ENCODE assay signal across 18 cellular contexts in the genomic region with DNA sequence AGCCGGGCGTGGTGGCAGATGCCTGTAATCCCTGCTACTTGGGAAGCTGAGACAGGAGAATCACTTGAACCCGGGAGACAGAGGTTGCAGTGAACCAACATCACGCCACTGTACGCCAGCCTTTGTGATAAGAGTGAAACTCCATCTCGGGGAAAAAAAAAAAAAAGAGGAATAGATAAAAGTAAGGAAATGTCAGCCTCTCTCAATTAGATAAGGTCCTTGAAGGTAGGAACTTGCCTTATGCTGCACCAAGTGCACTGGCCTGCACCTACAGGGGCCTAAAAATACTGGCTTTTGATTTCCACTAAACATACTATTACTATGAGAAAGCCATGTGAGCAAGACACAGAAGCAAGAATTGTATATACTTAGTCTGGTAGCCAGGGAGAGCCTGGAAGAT. TPM values are rescaled to one million over a fixed set of nuclear protein-coding genes. Genes with fewer than 3 reads are reported as not detected.
DNase-seq lines count a peak whose midpoint lies in the region; ATAC-seq and TF ChIP-seq lines count a peak whose summit lies in the region.
"Had no signal": no experiment of that assay in that cellular context is flagged by ENCODE, and none has a peak within 500 bp of the region (broad histone marks: within the 10 kb centered on the region; RNA-seq: fewer than 3 reads in every experiment).

No MANE protein-coding gene starts in this region.

- no peak for DNase-seq in CD4-positive, alpha-beta T cell
- DNase-seq in glutamatergic neuron (no peak), psoas muscle (no peak), MCF 10A (ENCODE audit: unreplicated experiment) (no peak), kidney glomerular epithelial cell (lab: John Stamatoyannopoulos, UW) (no peak), NCI-H1930 (lab: John Stamatoyannopoulos, UW) (no peak), ureter (ENCODE audit: low spot score) (no peak)
- DNase-seq: AML-193, DMS53, H7, NCI-H1417, NCI-H2029 treated with DMSO at 0.1 percent for 48 hours, NCI-H2171 treated with DMSO at 0.1 percent for 48 hours, NCI-H446 treated with DMSO at 0.1 percent for 48 hours, NCI-H774 had no signal

- H3K79me2 ChIP-seq in Loucy (ENCODE audit: insufficient read depth, low read length): peaks cover 99% of the 10 kb centered on the region

- peaks cover 27% of the 10 kb centered on the region for H3K36me3 Mint-ChIP-seq in CD4-positive, alpha-beta T cell (ENCODE audit: low read depth)
- no peaks in the 10 kb centered on the region for H3K36me3 Mint-ChIP-seq in glutamatergic neuron (ENCODE audit: unreplicated experiment)
- H3K36me3 Mint-ChIP-seq in MCF 10A (ENCODE audit: insufficient read depth, unreplicated experiment): peaks cover under 1% of the 10 kb centered on the region

- CTCF ChIA-PET in CD4-positive, alpha-beta T cell (lab: Charles Lee): no interaction called here
- CTCF ChIA-PET in MCF 10A (lab: Yijun Ruan, JAX): interaction anchor here (0.6 kb wide), 1 partner anchor 135 kb away, joined by 3 read pairs; no protein-coding TSS in a partner anchor

- H3K27me3 Mint-ChIP-seq in CD4-positive, alpha-beta T cell: no peaks in the 10 kb centered on the region
- peaks cover 4% of the 10 kb centered on the region for H3K27me3 Mint-ChIP-seq in glutamatergic neuron (ENCODE audit: unreplicated experiment)
- no peaks in the 10 kb centered on the region for H3K27me3 Mint-ChIP-seq in MCF 10A (ENCODE audit: insufficient read depth, unreplicated experiment)
- H3K27me3 Mint-ChIP-seq: IgD-negative memory B cell had no signal

- no peak overlapping the region for H2AFZ ChIP-seq in Loucy (ENCODE audit: low read length)

- no peaks in the 10 kb centered on the region for H3K9me3 ChIP-seq in CD4-positive, alpha-beta T cell (ENCODE audit: control insufficient read depth, low read length)
- H3K9me3 ChIP-seq in Loucy (ENCODE audit: insufficient read depth, low read depth, low read length) (no peaks in the 10 kb centered on the region), psoas muscle (no peaks in the 10 kb centered on the region)
- H3K9me3 ChIP-seq: SJSA1 had no signal

- H3K36me3 ChIP-seq in Loucy (ENCODE audit: insufficient read depth, low read length) (no peaks in the 10 kb centered on the region), psoas muscle (ENCODE audit: insufficient read depth in 1 of 2, low read depth in 1 of 2) (no peaks in the 10 kb centered on the region)
- H3K36me3 ChIP-seq: SJSA1 had no signal

- peaks cover 83% of the 10 kb centered on the region for H4K20me1 ChIP-seq in Loucy (ENCODE audit: insufficient read depth, low read length, poor library complexity, severe bottlenecking)

- H3K4me1 Mint-ChIP-seq in CD4-positive, alpha-beta T cell (ENCODE audit: low read depth): peaks cover 72% of the 10 kb centered on the region
- H3K4me1 Mint-ChIP-seq in glutamatergic neuron (ENCODE audit: low read depth, unreplicated experiment) (peaks cover 26% of the 10 kb centered on the region), MCF 10A (ENCODE audit: insufficient read depth, unreplicated experiment) (peaks cover 19% of the 10 kb centered on the region)

- BruUV-seq in MCF 10A (replicated peaks; lab: Mats Ljungman, UMichigan): no TSS peak

- peak overlapping the region; percentile 20 for H3K9ac ChIP-seq in Loucy (ENCODE audit: low read depth, low read length, poor library complexity, severe bottlenecking)

- 76 to 84% (median 76%) methylated on average over 6 of the region's 6 CpGs for WGBS in psoas muscle, 3 donors

- ATAC-seq in CD4-positive, alpha-beta T cell (ENCODE audit: poor library complexity): no peak
- ATAC-seq in psoas muscle: no peak

- peak overlapping the region; percentile 35 for H3K4me3 ChIP-seq in Loucy (ENCODE audit: low read length, poor library complexity, severe bottlenecking)
- H3K4me3 ChIP-seq in psoas muscle: no peak overlapping the region
- H3K4me3 ChIP-seq: SJSA1 had no signal

- H3K27ac Mint-ChIP-seq in CD4-positive, alpha-beta T cell: peak overlapping the region; percentile 1
- H3K27ac Mint-ChIP-seq in glutamatergic neuron (ENCODE audit: unreplicated experiment) (peak overlapping the region; percentile 43), MCF 10A (ENCODE audit: low read depth, unreplicated experiment) (no peak overlapping the region)

- H3K4me2 ChIP-seq in Loucy (ENCODE audit: low read depth, low read length, poor library complexity, severe bottlenecking): peak overlapping the region; percentile 91

- POLR2A ChIA-PET in CD4-positive, alpha-beta T cell (lab: Charles Lee): no interaction called here
- POLR2A ChIA-PET in MCF 10A (lab: Yijun Ruan, JAX): no interaction called here

- no peaks in the 10 kb centered on the region for H3K9me3 Mint-ChIP-seq in CD4-positive, alpha-beta T cell
- peaks cover 2% of the 10 kb centered on the region for H3K9me3 Mint-ChIP-seq in glutamatergic neuron (ENCODE audit: unreplicated experiment)
- H3K9me3 Mint-ChIP-seq in MCF 10A (ENCODE audit: unreplicated experiment): no peaks in the 10 kb centered on the region
- H3K9me3 Mint-ChIP-seq: IgD-negative memory B cell had no signal

- H3F3A ChIP-seq in Loucy (ENCODE audit: low read depth): no peaks in the 10 kb centered on the region

- intact Hi-C loops in CD4-positive, alpha-beta T cell (cut with DNase I, micrococcal nuclease): no loop called here
- intact Hi-C loops in psoas muscle (cut with DNase I) (no loop called here), MCF 10A (cut with micrococcal nuclease) (no loop called here)

- H3K4me3 Mint-ChIP-seq in CD4-positive, alpha-beta T cell: no peak overlapping the region
- H3K4me3 Mint-ChIP-seq in glutamatergic neuron (ENCODE audit: unreplicated experiment): no peak overlapping the region
- H3K4me3 Mint-ChIP-seq in MCF 10A (ENCODE audit: unreplicated experiment): no peak overlapping the region

- TF ChIP-seq CTCF in CD4-positive, alpha-beta T cell (IDR thresholded peaks at IDR 0.05): no peak
- TF ChIP-seq CTCF in Loucy (conservative IDR thresholded peaks at IDR 0.05; ENCODE audit: low read length) (no peak), glutamatergic neuron (IDR thresholded peaks at IDR 0.05; ENCODE audit: partially characterized antibody, unreplicated experiment) (no peak), psoas muscle (IDR thresholded peaks at IDR 0.05) (no peak), MCF 10A (IDR thresholded peaks at IDR 0.05; ENCODE audit: unreplicated experiment) (no peak)

- peaks cover 42% of the 10 kb centered on the region for H3K4me1 ChIP-seq in Loucy (ENCODE audit: insufficient read depth, low read length, poor library complexity, severe bottlenecking)
- peaks cover 79% of the 10 kb centered on the region for H3K4me1 ChIP-seq in psoas muscle

- no peaks in the 10 kb centered on the region for H3K27me3 ChIP-seq in CD4-positive, alpha-beta T cell (ENCODE audit: control insufficient read depth, insufficient read depth, low read length)
- H3K27me3 ChIP-seq in Loucy (ENCODE audit: insufficient read depth, low read length, poor library complexity, severe bottlenecking): no peaks in the 10 kb centered on the region
- no peaks in the 10 kb centered on the region for H3K27me3 ChIP-seq in psoas muscle (ENCODE audit: insufficient read depth in 3 of 3, low read length in 2 of 3)
- H3K27me3 ChIP-seq: SJSA1 had no signal

- no peaks in the 10 kb centered on the region for H3K9me2 ChIP-seq in Loucy (replicated peaks; ENCODE audit: low read depth, low read length)

- H3K27ac ChIP-seq in CD4-positive, alpha-beta T cell (ENCODE audit: low read depth, low read length): no peak overlapping the region
- H3K27ac ChIP-seq in psoas muscle: peak overlapping the region; percentile 99
- H3K27ac ChIP-seq: SJSA1 had no signal

RNA-seq across cellular contexts. Expression of gene RAF1, which starts 7.1 kb away (rescaled TPM):
- 100 to 1,000 TPM; 127 to 139 TPM for total RNA-seq in CD4-positive, alpha-beta T cell
- total RNA-seq in glutamatergic neuron (ENCODE audit: unreplicated experiment) (185 TPM), psoas muscle (100 to 1,000 TPM; 109 to 221 (median 160) TPM), MCF 10A (2022) (75.5 and 76.8 TPM in 2 replicates), ureter (95.5 TPM)
- 100 to 1,000 TPM in 2 of 3 donors, 10 to 100 TPM in 1; 87.2 to 391 (median 132) TPM for polyA plus RNA-seq in psoas muscle
